ENCODE assay signal across 29 cellular contexts in the genomic region with DNA sequence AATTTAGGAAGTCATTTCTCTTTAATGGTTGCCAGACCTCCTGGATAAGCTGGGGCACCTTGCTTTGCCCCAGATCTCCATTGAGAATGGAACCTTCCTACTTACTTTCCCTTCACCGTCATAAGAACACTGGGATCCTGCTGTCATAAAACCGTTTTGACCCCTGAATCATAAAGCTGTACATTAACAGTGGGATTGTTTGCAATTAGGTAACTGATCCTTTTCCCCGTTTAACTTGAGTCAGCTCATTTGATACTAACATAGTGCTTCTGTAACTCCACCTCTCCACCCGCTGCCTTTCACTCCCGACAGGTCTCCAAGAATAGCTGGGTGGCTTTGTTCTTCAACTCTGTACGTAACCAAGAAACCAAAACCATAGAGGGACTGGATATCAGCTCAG.
DNase-seq lines count a peak whose midpoint lies in the region; ATAC-seq and TF ChIP-seq lines count a peak whose summit lies in the region.
"Had no signal": no experiment of that assay in that cellular context is flagged by ENCODE, and none has a peak within 500 bp of the region (broad histone marks: within the 10 kb centered on the region; RNA-seq: fewer than 3 reads in every experiment).

No MANE protein-coding gene starts in this region.

- intact Hi-C loops in heart right ventricle (cut with DNase I) = no loop called here
- intact Hi-C loops in PC-9 (cut with micrococcal nuclease; ENCODE audit: unreplicated experiment) = no loop called here

- H3K9me3 ChIP-seq in adipocyte (ENCODE audit: control insufficient read depth, low read length) = no peaks in the 10 kb centered on the region
- peaks cover 0 to 2% (median 0%) of the 10 kb centered on the region in 11 donors for H3K9me3 ChIP-seq in heart right ventricle
- H3K9me3 ChIP-seq in PC-9 (ENCODE audit: insufficient read depth, low read depth) = no peaks in the 10 kb centered on the region
- H3K9me3 ChIP-seq: BE2C, MG63 had no signal

- H3K4me3 ChIP-seq in adipocyte (ENCODE audit: low read length) = no peak overlapping the region
- no peak overlapping the region for H3K4me3 ChIP-seq in heart right ventricle
- H3K4me3 ChIP-seq in PC-9 = no peak overlapping the region
- H3K4me3 ChIP-seq: GM23248, MG63, SK-N-MC had no signal

- no peaks in the 10 kb centered on the region for H3K79me2 ChIP-seq in PC-9 (ENCODE audit: low read depth)

- peak; percentile 67 for DNase-seq in NCI-H69 (lab: John Stamatoyannopoulos, UW)
- peak; percentile 2 for DNase-seq in adipocyte (ENCODE audit: low read depth)
- DNase-seq in left kidney (ENCODE audit: low read depth, low spot score) = peak; percentile 77
- DNase-seq in heart right ventricle = no peak
- DNase-seq in PC-9 = no peak
- DNase-seq: ACHN; BE2C; CD4-positive, CD25-positive, alpha-beta regulatory T cell; DMS153; DND-41; H7; HFFc6; KG1; MG63; NCI-H187; NCI-H2081 treated with DMSO at 0.1 percent for 48 hours; NCI-H2171 treated with DMSO at 0.1 percent for 48 hours; NCI-H345; NCI-H510A treated with DMSO at 0.1 percent for 48 hours; NCI-H82; NK-92 treated with Interleukin-12 subunit alpha and Interleukin-12 subunit beta, amount 100 ng/mL, for 24 hours; RPMI8226; SHP77 had no signal

- H3F3A ChIP-seq in PC-9 (ENCODE audit: insufficient read depth, low read depth) = no peaks in the 10 kb centered on the region

- TF ChIP-seq CTCF in C4-2B (conservative IDR thresholded peaks at IDR 0.05) (no peak), heart right ventricle (IDR thresholded peaks at IDR 0.05) (no peak), PC-9 (conservative IDR thresholded peaks at IDR 0.05) (no peak)

- POLR2A ChIA-PET in PC-9 (lab: Charles Lee; ENCODE audit: unreplicated experiment) = no interaction called here

- H3K36me3 ChIP-seq in adipocyte (ENCODE audit: control insufficient read depth, insufficient read depth, low read length, severe bottlenecking) (no peaks in the 10 kb centered on the region), heart right ventricle (no peaks in the 10 kb centered on the region), PC-9 (ENCODE audit: low read depth) (no peaks in the 10 kb centered on the region; the same call in 1 of the 2 replicates)
- H3K36me3 ChIP-seq: BE2C, MG63 had no signal

- ATAC-seq in heart right ventricle (no peak), GM18870 (IDR thresholded peaks at IDR 0.05; ENCODE audit: unreplicated experiment) (no peak), HG02678 (IDR thresholded peaks at IDR 0.05; ENCODE audit: unreplicated experiment) (no peak)

- H4K20me1 ChIP-seq in PC-9 (ENCODE audit: insufficient read depth) = no peaks in the 10 kb centered on the region

- no TSS peak for BruUV-seq in PC-9 (replicated peaks; lab: Mats Ljungman, UMichigan)

- no peak overlapping the region for H2AFZ ChIP-seq in PC-9
- H2AFZ ChIP-seq: GM23248 had no signal

- no peaks in the 10 kb centered on the region for H3K9me2 ChIP-seq in PC-9 (ENCODE audit: insufficient read depth)

- H3K4me2 ChIP-seq in PC-9 = no peak overlapping the region

- H3K9ac ChIP-seq in adipocyte (ENCODE audit: low read length) = no peak overlapping the region
- H3K9ac ChIP-seq: GM23248 had no signal

- H3K27ac ChIP-seq in C4-2B (peak overlapping the region; percentile 20; the same call in 1 of the 2 replicates), heart right ventricle (no peak overlapping the region), PC-9 (no peak overlapping the region)
- H3K27ac ChIP-seq: 22Rv1, GM23248, SK-N-MC had no signal

- H3K4me1 ChIP-seq in adipocyte (ENCODE audit: control insufficient read depth, insufficient read depth, low read length) (no peaks in the 10 kb centered on the region), heart right ventricle (no peaks in the 10 kb centered on the region), PC-9 (replicated peaks; ENCODE audit: insufficient read depth) (peaks cover 38% of the 10 kb centered on the region)
- H3K4me1 ChIP-seq: BE2C had no signal

- H3K27me3 ChIP-seq in adipocyte (replicated peaks; ENCODE audit: control insufficient read depth, insufficient read depth, low read length) = no peaks in the 10 kb centered on the region
- H3K27me3 ChIP-seq in heart right ventricle = no peaks in the 10 kb centered on the region
- H3K27me3 ChIP-seq in PC-9 (ENCODE audit: insufficient read depth, low read depth) = no peaks in the 10 kb centered on the region
- H3K27me3 ChIP-seq: BE2C, MG63 had no signal

- WGBS in heart right ventricle, 2 donors = 91 to 94% methylated on average over 6 of the region's 6 CpGs

- CTCF ChIA-PET in PC-9 (lab: Charles Lee) = no interaction called here

Comparison
In these comparisons a context has a peak if more than half of its experiments do, and no peak if none do; other contexts are left out.
1. DNase-seq: peak in NCI-H69 (single experiment), adipocyte (single experiment) and left kidney (single experiment); none in heart right ventricle (0 of 2) and PC-9 (0 of 2).